In genomic region chr11:45892856-45893255, GRCh38 we compare ENCODE assay signal across 1 cellular context.
TF ChIP-seq lines count a peak whose summit lies in the region.

No MANE protein-coding gene starts in this region.

TF ChIP-seq in GM23338, 12 proteins besides CTCF, POLR2A, EP300 and RAD21 (continued from another document):
- TF ChIP-seq REST (IDR thresholded peaks at IDR 0.05; ENCODE audit: unreplicated experiment): no peak
- TF ChIP-seq NANOG (IDR thresholded peaks at IDR 0.05; ENCODE audit: borderline replicate concordance): no peak
- no peak for TF ChIP-seq CREB1 (CRISPR knock-in tag; IDR thresholded peaks at IDR 0.05; ENCODE audit: low read depth)
- TF ChIP-seq ZNF114 (CRISPR knock-in tag; IDR thresholded peaks at IDR 0.05): no peak
- TF ChIP-seq STAT1 (IDR thresholded peaks at IDR 0.05; ENCODE audit: unreplicated experiment): no peak
- TF ChIP-seq JUNB (IDR thresholded peaks at IDR 0.05; ENCODE audit: unreplicated experiment): no peak
- no peak for TF ChIP-seq POLR2AphosphoS5 (IDR thresholded peaks at IDR 0.05; ENCODE audit: low read depth)
- TF ChIP-seq ZNF462 (CRISPR knock-in tag; IDR thresholded peaks at IDR 0.05): no peak
- no peak for TF ChIP-seq ZNF331 (CRISPR knock-in tag; IDR thresholded peaks at IDR 0.05; ENCODE audit: low read depth)
- no peak for TF ChIP-seq EZH2 (IDR thresholded peaks at IDR 0.05; ENCODE audit: low read depth, unreplicated experiment)
